In the genomic region with DNA sequence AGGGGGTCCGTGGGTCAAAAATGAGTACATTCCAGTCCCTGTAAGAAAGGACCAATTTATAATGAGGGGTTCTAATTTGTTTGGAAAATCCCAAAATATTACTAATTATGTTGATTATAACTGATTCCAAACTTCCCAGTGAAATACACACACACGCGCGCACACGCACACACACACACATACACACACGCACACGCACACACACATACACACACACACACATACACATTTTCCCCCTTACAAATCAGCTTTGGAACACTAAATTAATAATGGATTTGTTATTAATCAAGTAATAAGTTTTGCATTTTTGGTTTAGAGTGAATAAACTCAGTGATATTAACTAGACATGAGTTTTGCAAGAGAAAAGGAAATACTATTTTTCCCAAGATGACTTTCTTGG, we compare ENCODE assay signal across 24 cellular contexts.
"Had no signal": no experiment of that assay in that cellular context is flagged by ENCODE, and none has a peak within 500 bp of the region (broad histone marks: within the 10 kb centered on the region; RNA-seq: fewer than 3 reads in every experiment).

No MANE protein-coding gene starts in this region.

- H3K4me1 Mint-ChIP-seq: stimulated activated naive B cell treated with anti-CD40 and anti-IgM and Interleukin-4, amounts not matched to agents 10 μg/mL and 1 μg/mL and 100 μg/mL, for 72 hours had no signal

- H3K27me3 ChIP-seq: heart right ventricle, suprapubic skin, tibial artery had no signal

- H3K27ac Mint-ChIP-seq: naive thymus-derived CD4-positive, alpha-beta T cell; stimulated activated naive B cell treated with anti-CD40 and anti-IgM and Interleukin-4, amounts not matched to agents 10 μg/mL and 1 μg/mL and 100 μg/mL, for 72 hours; T-helper 1 cell treated with Interleukin-12 subunit alpha and Interleukin-12 subunit beta and Interleukin-4 antibody, amounts not matched to agents 30 μg/mL and 1 μg/mL, for 36 hours had no signal

- H3K36me3 Mint-ChIP-seq: stimulated activated naive B cell treated with anti-CD40 and anti-IgM and Interleukin-4, amounts not matched to agents 10 μg/mL and 1 μg/mL and 100 μg/mL, for 72 hours had no signal

- DNase-seq: activated CD4-positive, alpha-beta T cell treated with anti-CD3 and anti-CD28 coated beads for 48 hours; activated CD4-positive, alpha-beta T cell treated with anti-CD3 and anti-CD28 coated beads, Interleukin-2, amount 50 U/mL, for 48 hours; activated CD8-positive, alpha-beta memory T cell treated with anti-CD3 and anti-CD28 coated beads, Interleukin-2, amount 50 U/mL, for 4 hours; activated gamma-delta T cell; activated naive CD4-positive, alpha-beta T cell treated with anti-CD3 and anti-CD28 coated beads, Interleukin-2, amount 50 U/mL, for 16 hours; activated T-cell treated with anti-CD3 and anti-CD28 coated beads, Interleukin-2, amount 50 U/mL, for 1 hour; amygdala; effector memory CD4-positive, alpha-beta T cell; heart right ventricle; midbrain; naive thymus-derived CD4-positive, alpha-beta T cell; posterior cingulate gyrus; right cardiac atrium; stimulated activated CD4-positive, alpha-beta T cell treated with anti-CD3 and anti-CD28 coated beads, Interleukin-15, amount 100 ng/mL, for 24 hours; stimulated activated CD4-positive, alpha-beta T cell treated with anti-CD3 and anti-CD28 coated beads, Interleukin-2, amount 100 ng/mL, for 24 hours; stimulated activated naive B cell treated with anti-CD40 and anti-IgM and Interleukin-4, amounts not matched to agents 10 μg/mL and 1 μg/mL and 100 μg/mL, for 72 hours; T1000; tibial artery; WERI-Rb-1 had no signal

- H3K27ac ChIP-seq: suprapubic skin, tibial artery, WERI-Rb-1 had no signal

- H3K9me3 Mint-ChIP-seq: T-helper 1 cell treated with Interleukin-12 subunit alpha and Interleukin-12 subunit beta and Interleukin-4 antibody, amounts not matched to agents 30 μg/mL and 1 μg/mL, for 36 hours had no signal

- ATAC-seq: activated CD4-positive, CD25-positive, alpha-beta regulatory T cell treated with anti-CD3 and anti-CD28 coated beads, Interleukin-2, amount 50 U/mL, for 24 hours; naive thymus-derived CD4-positive, alpha-beta T cell; right cardiac atrium; stimulated activated naive B cell treated with anti-CD40 and anti-IgM and Interleukin-4, amounts not matched to agents 10 μg/mL and 1 μg/mL and 100 μg/mL, for 72 hours had no signal

- H3K36me3 ChIP-seq: heart right ventricle, suprapubic skin, tibial artery, WERI-Rb-1 had no signal

- H3K4me3 ChIP-seq: suprapubic skin, tibial artery had no signal

- H3K9me3 ChIP-seq: heart right ventricle, suprapubic skin, tibial artery had no signal

- FAIRE-seq: colon had no signal

- H3K4me3 Mint-ChIP-seq: naive thymus-derived CD4-positive, alpha-beta T cell; neural crest cell; stimulated activated naive B cell treated with anti-CD40 and anti-IgM and Interleukin-4, amounts not matched to agents 10 μg/mL and 1 μg/mL and 100 μg/mL, for 72 hours; T-helper 1 cell treated with Interleukin-12 subunit alpha and Interleukin-12 subunit beta and Interleukin-4 antibody, amounts not matched to agents 30 μg/mL and 1 μg/mL, for 36 hours had no signal
